Comparison of ENCODE assay signal across 3 cellular contexts in genomic region chr3:74127261-74127660, GRCh38.
"Had no signal": no experiment of that assay in that cellular context is flagged by ENCODE, and none has a peak within 500 bp of the region (broad histone marks: within the 10 kb centered on the region; RNA-seq: fewer than 3 reads in every experiment).

No MANE protein-coding gene starts in this region.

- DNase-seq: GDM1, GF-D8 had no signal

- H3K4me3 ChIP-seq: GM12878 had no signal
